Comparison of ENCODE assay signal across 8 cellular contexts in genomic region chr22:31970490-31971444, GRCh38. TPM values are rescaled to one million over a fixed set of nuclear protein-coding genes. Genes with fewer than 3 reads are reported as not detected.
DNase-seq lines count a peak whose midpoint lies in the region; ATAC-seq and TF ChIP-seq lines count a peak whose summit lies in the region.

No MANE protein-coding gene starts in this region.

- no peaks in the 10 kb centered on the region for H3K27me3 Mint-ChIP-seq in activated naive CD8-positive, alpha-beta T cell treated with anti-CD3 and anti-CD28 coated beads, Interleukin-2, amount 50 U/mL, for 24 hours
- peaks cover 13% of the 10 kb centered on the region for H3K27me3 Mint-ChIP-seq in type B pancreatic cell

- H3K4me3 Mint-ChIP-seq in activated naive CD8-positive, alpha-beta T cell treated with anti-CD3 and anti-CD28 coated beads, Interleukin-2, amount 50 U/mL, for 24 hours = peak overlapping the region; percentile 70
- H3K4me3 Mint-ChIP-seq in type B pancreatic cell = peak overlapping the region; percentile 90

- ATAC-seq in GM21619 (IDR thresholded peaks at IDR 0.05; ENCODE audit: unreplicated experiment) (peak; percentile 61), heart left ventricle (peak; percentile 92 to 97 (median 94))
- ATAC-seq in activated naive CD8-positive, alpha-beta T cell treated with anti-CD3 and anti-CD28 coated beads, Interleukin-2, amount 50 U/mL, for 24 hours = peak; percentile 84

- no peak for TF ChIP-seq POLR2A in heart left ventricle (IDR thresholded peaks at IDR 0.05)

- 15 to 18% (median 16%) methylated on average over 50 to 55 of the region's 55 CpGs for WGBS in heart left ventricle, 4 donors

- H3K4me1 ChIP-seq in heart left ventricle = peaks cover 0 to 13% (median 7%) of the 10 kb centered on the region in 12 donors

- H3K4me3 ChIP-seq in heart left ventricle = peak overlapping the region in 11 of 12 donors; percentile 21 to 63 (median 47)

- H3K36me3 ChIP-seq in heart left ventricle = no peaks in the 10 kb centered on the region

- no peaks in the 10 kb centered on the region for H3K9me3 Mint-ChIP-seq in activated naive CD8-positive, alpha-beta T cell treated with anti-CD3 and anti-CD28 coated beads, Interleukin-2, amount 50 U/mL, for 24 hours
- no peaks in the 10 kb centered on the region for H3K9me3 Mint-ChIP-seq in type B pancreatic cell

- no peak overlapping the region for H3K27ac Mint-ChIP-seq in activated naive CD8-positive, alpha-beta T cell treated with anti-CD3 and anti-CD28 coated beads, Interleukin-2, amount 50 U/mL, for 24 hours
- peak overlapping the region; percentile 83 for H3K27ac Mint-ChIP-seq in type B pancreatic cell

- intact Hi-C loops in heart left ventricle (cut with DNase I) = loop anchor here in 9 of 10 donors (1.0 to 10.0 kb wide), 11 partner anchors 234 to 504 kb away; partner anchors contain the start of genes RFPL2 (in 6 of the 9), FBXO7 (in 5 of the 9) and PISD (in 1 of the 9)
- intact Hi-C loops in posterior cingulate gyrus (cut with DNase I) = no loop called here

- no peaks in the 10 kb centered on the region for H3K36me3 Mint-ChIP-seq in activated naive CD8-positive, alpha-beta T cell treated with anti-CD3 and anti-CD28 coated beads, Interleukin-2, amount 50 U/mL, for 24 hours (ENCODE audit: low read depth)
- H3K36me3 Mint-ChIP-seq in type B pancreatic cell = no peaks in the 10 kb centered on the region

- no peaks in the 10 kb centered on the region for H3K9me3 ChIP-seq in heart left ventricle

- H3K27ac ChIP-seq in heart left ventricle = peak overlapping the region in 1 of 12 donors; percentile 16

- H3K4me1 Mint-ChIP-seq in activated naive CD8-positive, alpha-beta T cell treated with anti-CD3 and anti-CD28 coated beads, Interleukin-2, amount 50 U/mL, for 24 hours = peaks cover 10% of the 10 kb centered on the region
- H3K4me1 Mint-ChIP-seq in type B pancreatic cell (ENCODE audit: unreplicated experiment) = peaks cover 6% of the 10 kb centered on the region

- no peaks in the 10 kb centered on the region for H3K27me3 ChIP-seq in heart left ventricle

- DNase-seq in COR-L47 (lab: John Stamatoyannopoulos, UW) = peak; percentile 75
- peak; percentile 53 for DNase-seq in MV-4-11 (lab: John Stamatoyannopoulos, UW)
- DNase-seq in SW 1271 (lab: John Stamatoyannopoulos, UW) = peak; percentile 27 to 66
- peak; percentile 90 for DNase-seq in activated naive CD8-positive, alpha-beta T cell treated with anti-CD3 and anti-CD28 coated beads, Interleukin-2, amount 50 U/mL, for 24 hours
- peak; percentile 78 to 92 (median 79) for DNase-seq in heart left ventricle
- peak; percentile 81 to 98 (median 88) for DNase-seq in posterior cingulate gyrus
- peak; percentile 96 for DNase-seq in type B pancreatic cell (ENCODE audit: extremely low spot score, unreplicated experiment)

- peak; percentile 88 to 97 (median 94) for TF ChIP-seq CTCF in heart left ventricle (IDR thresholded peaks at IDR 0.05)
- TF ChIP-seq CTCF in type B pancreatic cell (conservative IDR thresholded peaks at IDR 0.05) = peak; percentile 90

RNA-seq across cellular contexts. Expression of gene YWHAH, which starts 26.4 kb away (rescaled TPM):
- total RNA-seq in heart left ventricle (100 to 1,000 TPM in 3 of 9 donors, 10 to 100 TPM in 6; 57.5 to 126 (median 84.1) TPM), type B pancreatic cell (ENCODE audit: low replicate concordance) (97.5 and 110 TPM in 2 replicates)
- 100 to 1,000 TPM in 1 of 2 donors, 10 to 100 TPM in 1; 47.2 to 111 TPM for polyA plus RNA-seq in heart left ventricle
